19 cellular contexts compared by ENCODE assay signal in the genomic region with DNA sequence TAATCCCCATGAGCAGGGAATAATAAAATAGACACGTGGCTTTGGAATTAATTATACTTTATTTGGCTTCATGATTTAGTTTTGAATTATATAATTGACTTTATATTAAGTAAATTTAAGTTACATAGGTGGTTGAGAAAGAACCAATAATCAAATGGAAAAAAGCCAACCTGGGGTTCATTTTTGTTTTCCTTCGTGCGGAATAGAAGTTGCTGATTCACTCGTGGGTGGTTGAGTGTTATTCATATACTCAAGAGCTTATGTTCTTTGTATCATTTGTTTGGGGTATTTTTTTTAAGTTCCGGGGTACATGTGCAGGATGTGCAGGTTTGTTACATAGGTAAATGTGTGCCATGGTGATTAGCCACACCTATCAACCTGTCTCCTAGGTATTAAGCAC.
"Had no signal": no experiment of that assay in that cellular context is flagged by ENCODE, and none has a peak within 500 bp of the region (broad histone marks: within the 10 kb centered on the region; RNA-seq: fewer than 3 reads in every experiment).

No MANE protein-coding gene starts in this region.

- DNase-seq: activated CD4-positive, alpha-beta T cell treated with anti-CD3 and anti-CD28 coated beads for 4 hours; activated CD8-positive, alpha-beta T cell treated with anti-CD3 and anti-CD28 coated beads for 36 hours; activated effector memory CD4-positive, alpha-beta T cell treated with Interleukin-2 at 50 U/mL for 16 hours; activated naive CD4-positive, alpha-beta T cell treated with anti-CD3 and anti-CD28 coated beads, Interleukin-2, amount 50 U/mL, for 16 hours; activated T-cell treated with anti-CD3 and anti-CD28 coated beads, Interleukin-2, amount 50 U/mL, for 4 hours; central memory CD4-positive, alpha-beta T cell; cortex of kidney; effector memory CD4-positive, alpha-beta T cell; hippocampal formation; left ventricle myocardium inferior; natural killer cell; stimulated activated CD4-positive, alpha-beta T cell treated with anti-CD3 and anti-CD28 coated beads, Interleukin-4, amount 100 ng/mL, for 4 hours; stimulated activated CD8-positive, alpha-beta memory T cell treated with anti-CD3 and anti-CD28 coated beads, Interleukin-4, amount 100 ng/mL, for 48 hours; T-helper 2 cell; upper lobe of right lung had no signal

- H3K4me3 ChIP-seq: adrenal gland, left ventricle myocardium inferior, skin epidermis, testis, upper lobe of right lung had no signal

- H3K9me3 ChIP-seq: adrenal gland, left ventricle myocardium inferior, testis, upper lobe of right lung had no signal

- H3K4me1 ChIP-seq: upper lobe of right lung had no signal

- H3K27me3 ChIP-seq: adrenal gland, testis, upper lobe of right lung had no signal

- H3K27ac ChIP-seq: testis, upper lobe of right lung had no signal

- ATAC-seq: activated CD8-positive, alpha-beta T cell treated with anti-CD3 and anti-CD28 coated beads for 36 hours; activated T-cell treated with anti-CD3 and anti-CD28 coated beads, Interleukin-2, amount 50 U/mL, for 4 hours; natural killer cell; upper lobe of right lung; WTC11 had no signal

- H3K36me3 ChIP-seq: adrenal gland, left ventricle myocardium inferior, upper lobe of right lung had no signal
